10 cellular contexts compared by ENCODE assay signal in the genomic region with DNA sequence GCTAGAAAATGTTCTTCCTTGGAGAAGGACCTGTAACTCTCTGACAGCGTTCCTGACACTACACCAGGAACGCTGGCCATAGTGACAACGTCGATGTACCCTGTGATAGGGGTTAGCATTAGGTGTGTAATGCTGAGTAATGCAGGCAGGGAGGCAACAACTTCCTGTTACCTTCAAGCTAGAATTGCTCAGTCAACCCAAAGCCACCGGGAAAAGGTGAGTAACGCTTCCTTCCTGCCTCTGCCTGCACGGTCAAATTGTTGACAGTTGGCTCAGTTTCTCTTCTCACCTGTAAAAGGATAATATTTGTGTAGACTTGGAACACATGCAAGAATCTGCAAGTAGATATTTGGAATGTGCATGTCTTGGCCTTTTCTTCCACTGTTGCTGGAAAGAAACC. TPM values are rescaled to one million over a fixed set of nuclear protein-coding genes. Genes with fewer than 3 reads are reported as not detected.
DNase-seq lines count a peak whose midpoint lies in the region; ATAC-seq and TF ChIP-seq lines count a peak whose summit lies in the region.
"Had no signal": no experiment of that assay in that cellular context is flagged by ENCODE, and none has a peak within 500 bp of the region (broad histone marks: within the 10 kb centered on the region; RNA-seq: fewer than 3 reads in every experiment).

No MANE protein-coding gene starts in this region.

- intact Hi-C loops in HCT116 (cut with micrococcal nuclease) = no loop called here

- H3K9me2 ChIP-seq in HCT116 (ENCODE audit: insufficient read depth) = no peaks in the 10 kb centered on the region

- H3K4me2 ChIP-seq in HCT116 (ENCODE audit: low read length) = peak overlapping the region; percentile 72

- H3K9me3 ChIP-seq in HCT116 (ENCODE audit: control insufficient read depth in 1 of 2, insufficient read depth in 1 of 2, low read depth in 1 of 2, low read length in 2 of 2) = no peaks in the 10 kb centered on the region

- TF ChIP-seq CTCF in HCT116 (IDR thresholded peaks at IDR 0.05 in 2 of 3, conservative IDR thresholded peaks at IDR 0.05 in 1 of 3; ENCODE audit: borderline replicate concordance in 1 of 3, insufficient read depth in 1 of 3, low read depth in 2 of 3, low read length in 2 of 3) = no peak

- H3K36me3 ChIP-seq in HCT116 (ENCODE audit: control insufficient read depth in 1 of 2, insufficient read depth in 2 of 2, low read length in 2 of 2) = peaks cover 0 to 4% of the 10 kb centered on the region in 2 experiments; a peak in 1 of 4 replicates

- POLR2A ChIA-PET in HCT116 (lab: Charles Lee) = interaction anchor here (0.8 to 1.2 kb wide), 2 partner anchors 10 to 11 kb away, joined by 3 to 8 read pairs; no protein-coding TSS in a partner anchor
- POLR2A ChIA-PET in activated CD4-positive, alpha-beta T cell treated with anti-CD3 and anti-CD28 coated beads, Interleukin-2, amount 10 ng/mL, durations not matched to agents 7 days and 5 days (lab: Charles Lee) = no interaction called here

- peaks cover 44% of the 10 kb centered on the region for H3K4me1 Mint-ChIP-seq in activated CD4-positive, alpha-beta T cell treated with anti-CD3 and anti-CD28 coated beads, Interleukin-2, amount 10 ng/mL, durations not matched to agents 7 days and 5 days

- CTCF ChIA-PET in HCT116 (lab: Charles Lee) = interaction anchor here (1.4 kb wide), 1 partner anchor 109 kb away, joined by 3 read pairs; no protein-coding TSS in a partner anchor
- CTCF ChIA-PET in activated CD4-positive, alpha-beta T cell treated with anti-CD3 and anti-CD28 coated beads, Interleukin-2, amount 10 ng/mL, durations not matched to agents 7 days and 5 days (lab: Charles Lee) = interaction anchor here (1.0 kb wide), 1 partner anchor 16 kb away, joined by 3 read pairs; no protein-coding TSS in a partner anchor

- TF ChIP-seq POLR2A in HCT116 (IDR thresholded peaks at IDR 0.05; ENCODE audit: borderline replicate concordance, extremely low read depth, insufficient read depth, insufficient read length) = no peak

- peak; percentile 83 for ATAC-seq in HCT116
- no peak for ATAC-seq in GM21390 (IDR thresholded peaks at IDR 0.05; ENCODE audit: unreplicated experiment)

- H3K27ac ChIP-seq in HCT116 (ENCODE audit: low read depth, low read length) = peak overlapping the region; percentile 40

- BruUV-seq in HCT116 (replicated peaks; lab: Mats Ljungman, UMichigan) = no TSS peak

- H3K27me3 Mint-ChIP-seq in activated CD4-positive, alpha-beta T cell treated with anti-CD3 and anti-CD28 coated beads, Interleukin-2, amount 10 ng/mL, durations not matched to agents 7 days and 5 days = peaks cover 2% of the 10 kb centered on the region

- peaks cover 3% of the 10 kb centered on the region for H3K9me3 Mint-ChIP-seq in activated CD4-positive, alpha-beta T cell treated with anti-CD3 and anti-CD28 coated beads, Interleukin-2, amount 10 ng/mL, durations not matched to agents 7 days and 5 days
- H3K9me3 Mint-ChIP-seq: immature natural killer cell had no signal

- H3K4me1 ChIP-seq in HCT116 (ENCODE audit: control insufficient read depth in 1 of 2, insufficient read depth in 2 of 2, low read length in 2 of 2) = peaks cover 17 to 54% of the 10 kb centered on the region in 2 experiments

- peak; percentile 79 for DNase-seq in HCT116 (ENCODE audit: low read depth, low spot score)
- DNase-seq in activated CD4-positive, alpha-beta T cell treated with anti-CD3 and anti-CD28 coated beads, Interleukin-2, amount 10 ng/mL, durations not matched to agents 7 days and 5 days = peak; percentile 59
- DNase-seq in central memory CD4-positive, alpha-beta T cell = peak; percentile 30
- DNase-seq in stimulated activated CD4-positive, alpha-beta T cell treated with anti-CD3 and anti-CD28 coated beads, Interleukin-2, amount 100 ng/mL, for 48 hours = peak; percentile 18 to 33
- DNase-seq in middle frontal gyrus (ENCODE audit: extremely low spot score, low spot score) = no peak
- DNase-seq in nucleus accumbens (lab: John Stamatoyannopoulos, UW) = no peak
- DNase-seq in DMS114 treated with DMSO at 0.1 percent for 48 hours (lab: John Stamatoyannopoulos, UW; ENCODE audit: unreplicated experiment) = no peak
- DNase-seq: EL, immature natural killer cell had no signal

- peaks cover 3% of the 10 kb centered on the region for H3K36me3 Mint-ChIP-seq in activated CD4-positive, alpha-beta T cell treated with anti-CD3 and anti-CD28 coated beads, Interleukin-2, amount 10 ng/mL, durations not matched to agents 7 days and 5 days (ENCODE audit: low read depth)

- RAD21 ChIA-PET in HCT116 (lab: Charles Lee; ENCODE audit: low non-redundant PET in 1 of 2, low total read pairs in 2 of 2, uncharacterized antibody in 2 of 2, unreplicated experiment in 2 of 2) = no interaction called here

- H3K27ac Mint-ChIP-seq in activated CD4-positive, alpha-beta T cell treated with anti-CD3 and anti-CD28 coated beads, Interleukin-2, amount 10 ng/mL, durations not matched to agents 7 days and 5 days = peak overlapping the region; percentile 65

- H3K27me3 ChIP-seq in HCT116 (ENCODE audit: insufficient read depth, low read length) = no peaks in the 10 kb centered on the region

- H3K4me3 Mint-ChIP-seq in activated CD4-positive, alpha-beta T cell treated with anti-CD3 and anti-CD28 coated beads, Interleukin-2, amount 10 ng/mL, durations not matched to agents 7 days and 5 days = peak overlapping the region; percentile 18

- H4K20me1 ChIP-seq in HCT116 (ENCODE audit: insufficient read depth) = no peaks in the 10 kb centered on the region

- peak overlapping the region in 1 of 2 experiments; percentile 39; a peak in 2 of 4 replicates for H3K4me3 ChIP-seq in HCT116 (replicated peaks in 1 of 2; ENCODE audit: low read depth in 1 of 2, low read length in 2 of 2)

- peak overlapping the region; percentile 38 for H3K9ac ChIP-seq in HCT116 (ENCODE audit: low read length)

- peak; percentile 32; the same call in 1 of the 2 replicates for TF ChIP-seq RAD21 in HCT116 (IDR thresholded peaks at IDR 0.05; ENCODE audit: low read depth)

- peak overlapping the region; percentile 42 for H2AFZ ChIP-seq in HCT116 (ENCODE audit: low read depth, low read length, poor library complexity, severe bottlenecking)

- H3K79me2 ChIP-seq in HCT116 (ENCODE audit: insufficient read depth, low read length) = no peaks in the 10 kb centered on the region

TF ChIP-seq in HCT116, 20 proteins besides CTCF, POLR2A, EP300 and RAD21 (continues in another document):
- TF ChIP-seq CEBPB (IDR thresholded peaks at IDR 0.05; ENCODE audit: low read depth) (peak; percentile 88), ZFX (IDR thresholded peaks at IDR 0.05) (no peak), EGR1 (IDR thresholded peaks at IDR 0.05; ENCODE audit: low read depth) (0 out of 2 replicates have a peak, but pooled peaks have one; percentile 22), CBX3 (IDR thresholded peaks at IDR 0.05; ENCODE audit: low read depth) (peak; percentile 99), SP1 (IDR thresholded peaks at IDR 0.05; ENCODE audit: low read depth) (peak; percentile 96), TCF7L2 (IDR thresholded peaks at IDR 0.05; ENCODE audit: borderline replicate concordance, extremely low read depth, insufficient read depth, insufficient read length) (no peak), SIN3A (IDR thresholded peaks at IDR 0.05; ENCODE audit: low read depth) (peak; percentile 91), ZNF274 (IDR thresholded peaks at IDR 0.05; ENCODE audit: low read depth, low read length) (no peak), EZH2phosphoT487 (IDR thresholded peaks at IDR 0.05; ENCODE audit: borderline replicate concordance) (no peak), SRF (IDR thresholded peaks at IDR 0.05; ENCODE audit: low read depth) (peak; percentile 57; the same call in 1 of the 2 replicates), ELF1 (IDR thresholded peaks at IDR 0.05; ENCODE audit: borderline replicate concordance, low read depth) (peak; percentile 66; the same call in 1 of the 2 replicates)
- TF ChIP-seq, protein P1, sequence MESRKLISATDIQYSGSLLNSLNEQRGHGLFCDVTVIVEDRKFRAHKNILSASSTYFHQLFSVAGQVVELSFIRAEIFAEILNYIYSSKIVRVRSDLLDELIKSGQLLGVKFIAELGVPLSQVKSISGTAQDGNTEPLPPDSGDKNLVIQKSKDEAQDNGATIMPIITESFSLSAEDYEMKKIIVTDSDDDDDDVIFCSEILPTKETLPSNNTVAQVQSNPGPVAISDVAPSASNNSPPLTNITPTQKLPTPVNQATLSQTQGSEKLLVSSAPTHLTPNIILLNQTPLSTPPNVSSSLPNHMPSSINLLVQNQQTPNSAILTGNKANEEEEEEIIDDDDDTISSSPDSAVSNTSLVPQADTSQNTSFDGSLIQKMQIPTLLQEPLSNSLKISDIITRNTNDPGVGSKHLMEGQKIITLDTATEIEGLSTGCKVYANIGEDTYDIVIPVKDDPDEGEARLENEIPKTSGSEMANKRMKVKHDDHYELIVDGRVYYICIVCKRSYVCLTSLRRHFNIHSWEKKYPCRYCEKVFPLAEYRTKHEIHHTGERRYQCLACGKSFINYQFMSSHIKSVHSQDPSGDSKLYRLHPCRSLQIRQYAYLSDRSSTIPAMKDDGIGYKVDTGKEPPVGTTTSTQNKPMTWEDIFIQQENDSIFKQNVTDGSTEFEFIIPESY (IDR thresholded peaks at IDR 0.05; ENCODE audit: extremely low read depth, insufficient replicate concordance, low read length) = peak; percentile 50

RNA-seq across cellular contexts. Expression of gene FAM110C, which starts 12.7 kb away (rescaled TPM):
- total RNA-seq in HCT116 (2021; ENCODE audit: unreplicated experiment) = 20.3 TPM
- 14.0 and 16.0 TPM in 2 replicates for polyA plus RNA-seq in HCT116 (2012)
- total RNA-seq in activated CD4-positive, alpha-beta T cell treated with anti-CD3 and anti-CD28 coated beads, Interleukin-2, amount 10 ng/mL, durations not matched to agents 7 days and 5 days = under 1 TPM; 0.21 to 0.22 TPM

Comparison
In these comparisons a context has a peak if more than half of its experiments do, and no peak if none do; other contexts are left out.
1. DNase-seq: peak in HCT116 (single experiment), activated CD4-positive, alpha-beta T cell treated with anti-CD3 and anti-CD28 coated beads, Interleukin-2, amount 10 ng/mL, durations not matched to agents 7 days and 5 days (single experiment), central memory CD4-positive, alpha-beta T cell (single experiment) and stimulated activated CD4-positive, alpha-beta T cell treated with anti-CD3 and anti-CD28 coated beads, Interleukin-2, amount 100 ng/mL, for 48 hours (2 of 2); none in middle frontal gyrus (single experiment), nucleus accumbens (0 of 56) and DMS114 treated with DMSO at 0.1 percent for 48 hours (single experiment).
2. RNA of gene FAM110C, which starts 12.7 kb away (total RNA-seq): 20.3 TPM in HCT116 (single experiment); 0.21 to 0.22 TPM in activated CD4-positive, alpha-beta T cell treated with anti-CD3 and anti-CD28 coated beads, Interleukin-2, amount 10 ng/mL, durations not matched to agents 7 days and 5 days; every median in the first group is over 10 times any median in the second.